1 cellular context compared by ENCODE assay signal in the genomic region with DNA sequence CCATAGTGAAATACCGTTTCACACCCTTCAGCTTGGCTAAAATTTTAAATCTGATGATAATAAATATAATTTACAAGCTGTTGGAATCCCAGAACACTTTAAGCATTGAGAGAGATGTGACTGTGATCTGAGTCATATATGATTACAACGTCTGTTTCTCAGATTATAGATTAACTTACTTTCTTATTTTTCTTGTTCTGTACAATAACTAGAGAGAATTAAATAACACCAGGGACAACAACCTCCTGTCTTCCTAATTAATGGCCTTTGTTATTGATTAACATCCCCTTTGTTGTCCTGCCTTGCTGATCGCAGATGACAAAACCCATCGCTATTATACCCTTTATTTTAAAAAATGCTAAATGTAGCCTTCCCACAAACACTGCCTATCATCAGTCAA.
TF ChIP-seq lines count a peak whose summit lies in the region.

No MANE protein-coding gene starts in this region.

TF ChIP-seq in H1, 55 proteins besides CTCF, POLR2A, EP300 and RAD21 (continued from another document):
- TF ChIP-seq, protein P1, sequence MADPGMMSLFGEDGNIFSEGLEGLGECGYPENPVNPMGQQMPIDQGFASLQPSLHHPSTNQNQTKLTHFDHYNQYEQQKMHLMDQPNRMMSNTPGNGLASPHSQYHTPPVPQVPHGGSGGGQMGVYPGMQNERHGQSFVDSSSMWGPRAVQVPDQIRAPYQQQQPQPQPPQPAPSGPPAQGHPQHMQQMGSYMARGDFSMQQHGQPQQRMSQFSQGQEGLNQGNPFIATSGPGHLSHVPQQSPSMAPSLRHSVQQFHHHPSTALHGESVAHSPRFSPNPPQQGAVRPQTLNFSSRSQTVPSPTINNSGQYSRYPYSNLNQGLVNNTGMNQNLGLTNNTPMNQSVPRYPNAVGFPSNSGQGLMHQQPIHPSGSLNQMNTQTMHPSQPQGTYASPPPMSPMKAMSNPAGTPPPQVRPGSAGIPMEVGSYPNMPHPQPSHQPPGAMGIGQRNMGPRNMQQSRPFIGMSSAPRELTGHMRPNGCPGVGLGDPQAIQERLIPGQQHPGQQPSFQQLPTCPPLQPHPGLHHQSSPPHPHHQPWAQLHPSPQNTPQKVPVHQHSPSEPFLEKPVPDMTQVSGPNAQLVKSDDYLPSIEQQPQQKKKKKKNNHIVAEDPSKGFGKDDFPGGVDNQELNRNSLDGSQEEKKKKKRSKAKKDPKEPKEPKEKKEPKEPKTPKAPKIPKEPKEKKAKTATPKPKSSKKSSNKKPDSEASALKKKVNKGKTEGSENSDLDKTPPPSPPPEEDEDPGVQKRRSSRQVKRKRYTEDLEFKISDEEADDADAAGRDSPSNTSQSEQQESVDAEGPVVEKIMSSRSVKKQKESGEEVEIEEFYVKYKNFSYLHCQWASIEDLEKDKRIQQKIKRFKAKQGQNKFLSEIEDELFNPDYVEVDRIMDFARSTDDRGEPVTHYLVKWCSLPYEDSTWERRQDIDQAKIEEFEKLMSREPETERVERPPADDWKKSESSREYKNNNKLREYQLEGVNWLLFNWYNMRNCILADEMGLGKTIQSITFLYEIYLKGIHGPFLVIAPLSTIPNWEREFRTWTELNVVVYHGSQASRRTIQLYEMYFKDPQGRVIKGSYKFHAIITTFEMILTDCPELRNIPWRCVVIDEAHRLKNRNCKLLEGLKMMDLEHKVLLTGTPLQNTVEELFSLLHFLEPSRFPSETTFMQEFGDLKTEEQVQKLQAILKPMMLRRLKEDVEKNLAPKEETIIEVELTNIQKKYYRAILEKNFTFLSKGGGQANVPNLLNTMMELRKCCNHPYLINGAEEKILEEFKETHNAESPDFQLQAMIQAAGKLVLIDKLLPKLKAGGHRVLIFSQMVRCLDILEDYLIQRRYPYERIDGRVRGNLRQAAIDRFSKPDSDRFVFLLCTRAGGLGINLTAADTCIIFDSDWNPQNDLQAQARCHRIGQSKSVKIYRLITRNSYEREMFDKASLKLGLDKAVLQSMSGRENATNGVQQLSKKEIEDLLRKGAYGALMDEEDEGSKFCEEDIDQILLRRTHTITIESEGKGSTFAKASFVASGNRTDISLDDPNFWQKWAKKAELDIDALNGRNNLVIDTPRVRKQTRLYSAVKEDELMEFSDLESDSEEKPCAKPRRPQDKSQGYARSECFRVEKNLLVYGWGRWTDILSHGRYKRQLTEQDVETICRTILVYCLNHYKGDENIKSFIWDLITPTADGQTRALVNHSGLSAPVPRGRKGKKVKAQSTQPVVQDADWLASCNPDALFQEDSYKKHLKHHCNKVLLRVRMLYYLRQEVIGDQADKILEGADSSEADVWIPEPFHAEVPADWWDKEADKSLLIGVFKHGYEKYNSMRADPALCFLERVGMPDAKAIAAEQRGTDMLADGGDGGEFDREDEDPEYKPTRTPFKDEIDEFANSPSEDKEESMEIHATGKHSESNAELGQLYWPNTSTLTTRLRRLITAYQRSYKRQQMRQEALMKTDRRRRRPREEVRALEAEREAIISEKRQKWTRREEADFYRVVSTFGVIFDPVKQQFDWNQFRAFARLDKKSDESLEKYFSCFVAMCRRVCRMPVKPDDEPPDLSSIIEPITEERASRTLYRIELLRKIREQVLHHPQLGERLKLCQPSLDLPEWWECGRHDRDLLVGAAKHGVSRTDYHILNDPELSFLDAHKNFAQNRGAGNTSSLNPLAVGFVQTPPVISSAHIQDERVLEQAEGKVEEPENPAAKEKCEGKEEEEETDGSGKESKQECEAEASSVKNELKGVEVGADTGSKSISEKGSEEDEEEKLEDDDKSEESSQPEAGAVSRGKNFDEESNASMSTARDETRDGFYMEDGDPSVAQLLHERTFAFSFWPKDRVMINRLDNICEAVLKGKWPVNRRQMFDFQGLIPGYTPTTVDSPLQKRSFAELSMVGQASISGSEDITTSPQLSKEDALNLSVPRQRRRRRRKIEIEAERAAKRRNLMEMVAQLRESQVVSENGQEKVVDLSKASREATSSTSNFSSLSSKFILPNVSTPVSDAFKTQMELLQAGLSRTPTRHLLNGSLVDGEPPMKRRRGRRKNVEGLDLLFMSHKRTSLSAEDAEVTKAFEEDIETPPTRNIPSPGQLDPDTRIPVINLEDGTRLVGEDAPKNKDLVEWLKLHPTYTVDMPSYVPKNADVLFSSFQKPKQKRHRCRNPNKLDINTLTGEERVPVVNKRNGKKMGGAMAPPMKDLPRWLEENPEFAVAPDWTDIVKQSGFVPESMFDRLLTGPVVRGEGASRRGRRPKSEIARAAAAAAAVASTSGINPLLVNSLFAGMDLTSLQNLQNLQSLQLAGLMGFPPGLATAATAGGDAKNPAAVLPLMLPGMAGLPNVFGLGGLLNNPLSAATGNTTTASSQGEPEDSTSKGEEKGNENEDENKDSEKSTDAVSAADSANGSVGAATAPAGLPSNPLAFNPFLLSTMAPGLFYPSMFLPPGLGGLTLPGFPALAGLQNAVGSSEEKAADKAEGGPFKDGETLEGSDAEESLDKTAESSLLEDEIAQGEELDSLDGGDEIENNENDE (IDR thresholded peaks at IDR 0.05; ENCODE audit: insufficient replicate concordance, low read length) = no peak
- TF ChIP-seq BACH1 (IDR thresholded peaks at IDR 0.05; ENCODE audit: low read length) (no peak), TEAD4 (IDR thresholded peaks at IDR 0.05; ENCODE audit: low read depth, low read length) (no peak), JUN (IDR thresholded peaks at IDR 0.05; ENCODE audit: low read depth, low read length) (no peak)
- TF ChIP-seq, protein P2, sequence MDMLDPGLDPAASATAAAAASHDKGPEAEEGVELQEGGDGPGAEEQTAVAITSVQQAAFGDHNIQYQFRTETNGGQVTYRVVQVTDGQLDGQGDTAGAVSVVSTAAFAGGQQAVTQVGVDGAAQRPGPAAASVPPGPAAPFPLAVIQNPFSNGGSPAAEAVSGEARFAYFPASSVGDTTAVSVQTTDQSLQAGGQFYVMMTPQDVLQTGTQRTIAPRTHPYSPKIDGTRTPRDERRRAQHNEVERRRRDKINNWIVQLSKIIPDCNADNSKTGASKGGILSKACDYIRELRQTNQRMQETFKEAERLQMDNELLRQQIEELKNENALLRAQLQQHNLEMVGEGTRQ (IDR thresholded peaks at IDR 0.05; ENCODE audit: low read length) = no peak
- TF ChIP-seq, protein P3, sequence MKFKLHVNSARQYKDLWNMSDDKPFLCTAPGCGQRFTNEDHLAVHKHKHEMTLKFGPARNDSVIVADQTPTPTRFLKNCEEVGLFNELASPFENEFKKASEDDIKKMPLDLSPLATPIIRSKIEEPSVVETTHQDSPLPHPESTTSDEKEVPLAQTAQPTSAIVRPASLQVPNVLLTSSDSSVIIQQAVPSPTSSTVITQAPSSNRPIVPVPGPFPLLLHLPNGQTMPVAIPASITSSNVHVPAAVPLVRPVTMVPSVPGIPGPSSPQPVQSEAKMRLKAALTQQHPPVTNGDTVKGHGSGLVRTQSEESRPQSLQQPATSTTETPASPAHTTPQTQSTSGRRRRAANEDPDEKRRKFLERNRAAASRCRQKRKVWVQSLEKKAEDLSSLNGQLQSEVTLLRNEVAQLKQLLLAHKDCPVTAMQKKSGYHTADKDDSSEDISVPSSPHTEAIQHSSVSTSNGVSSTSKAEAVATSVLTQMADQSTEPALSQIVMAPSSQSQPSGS (IDR thresholded peaks at IDR 0.05; ENCODE audit: low read length) = no peak
TF ChIP-seq in H1: peak in this region for 0.
